Comparison of ENCODE assay signal across 8 cellular contexts in the genomic region with DNA sequence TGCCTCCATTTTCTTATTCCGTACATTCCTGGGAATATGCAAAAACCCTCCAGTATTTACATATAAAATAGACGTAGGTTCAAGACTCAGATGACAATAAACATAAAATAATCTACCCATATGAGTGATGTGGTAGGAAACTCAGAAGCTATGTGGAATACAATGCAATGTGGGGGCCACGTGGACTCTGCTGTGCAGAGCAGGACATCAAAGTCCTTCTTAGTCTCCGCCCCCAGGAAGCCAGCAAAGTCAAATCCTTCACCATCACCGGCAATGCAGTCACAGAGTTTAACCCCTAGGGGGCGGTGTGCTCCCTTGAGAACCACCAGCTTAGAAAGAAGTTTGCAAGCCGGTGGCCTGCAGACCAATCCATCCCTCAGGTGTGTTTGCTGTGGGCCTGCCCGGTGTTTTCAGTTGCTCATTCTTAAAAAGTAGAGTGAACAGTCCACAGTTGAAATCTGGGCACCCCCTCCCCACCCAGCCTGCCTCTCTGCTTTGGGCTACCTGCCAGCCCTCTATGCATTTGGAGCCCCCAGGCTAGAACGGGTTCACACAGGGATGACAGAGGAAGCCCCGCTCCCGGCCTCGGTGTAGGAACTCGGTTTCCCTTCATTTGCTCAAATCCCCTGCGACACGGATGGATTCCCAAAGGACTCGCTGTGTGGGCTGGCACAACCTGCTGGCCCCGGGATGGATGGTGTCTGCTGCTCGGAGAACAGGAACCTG. TPM values are rescaled to one million over a fixed set of nuclear protein-coding genes. Genes with fewer than 3 reads are reported as not detected.
A peak's percentile ranks its signal among the peaks of the same experiment; 100 is the strongest.
DNase-seq lines count a peak whose midpoint lies in the region; ATAC-seq, FAIRE-seq and TF ChIP-seq lines count a peak whose summit lies in the region.

No MANE protein-coding gene starts in this region.

- 45 to 46% methylated on average over 18 of the region's 18 CpGs for WGBS in GM23248 (ENCODE audit: low coverage in 1 of 2, low lambda C conversion rate in 2 of 2, missing lambda C conversion rate in 2 of 2), 2 experiments

- peak; percentile 26 for FAIRE-seq in keratinocyte (lab: Jason Lieb, UNC)

- H3F3A ChIP-seq in GM23248 (ENCODE audit: insufficient read depth) = no peaks in the 10 kb centered on the region

- POLR2A ChIA-PET in activated B cell treated with CpG ODN at 0.5 μM for 24 hours (lab: Charles Lee) = no interaction called here

- no peaks in the 10 kb centered on the region for H3K27me3 Mint-ChIP-seq in activated B cell treated with CpG ODN at 0.5 μM for 24 hours

- H3K27ac ChIP-seq in GM23248 (no peak overlapping the region), keratinocyte (ENCODE audit: control insufficient read depth, insufficient read depth, low read length) (no peak overlapping the region)

- in situ Hi-C loops in GM23248 (cut with MboI) = no loop called here

- dilution Hi-C loops in keratinocyte (cut with MboI; ENCODE audit: extremely low pct_ligation_motif_present, low sequenced_read_pairs) = no loop called here

- peaks cover 50% of the 10 kb centered on the region for H3K4me1 Mint-ChIP-seq in activated B cell treated with CpG ODN at 0.5 μM for 24 hours

- peak; percentile 89 for DNase-seq in AG20443 (ENCODE audit: low spot score)
- peak; percentile 84 for DNase-seq in GM23248
- peak; percentile 83 for DNase-seq in NCI-H2196 (lab: John Stamatoyannopoulos, UW; ENCODE audit: unreplicated experiment)
- DNase-seq in activated B cell treated with CpG ODN at 0.5 μM for 24 hours = peak; percentile 65
- peak; percentile 89 to 91 for DNase-seq in cardiac fibroblast (ENCODE audit: low read depth in 2 of 2)
- DNase-seq in keratinocyte (ENCODE audit: low read depth, low spot score) = peak; percentile 54
- peak; percentile 76 to 80 for DNase-seq in stimulated activated CD4-positive, alpha-beta T cell treated with anti-CD3 and anti-CD28 coated beads, Interleukin-2, amount 100 ng/mL, for 24 hours

- H3K36me3 Mint-ChIP-seq in activated B cell treated with CpG ODN at 0.5 μM for 24 hours (ENCODE audit: low read depth) = no peaks in the 10 kb centered on the region

- no peak overlapping the region for H3K27ac Mint-ChIP-seq in activated B cell treated with CpG ODN at 0.5 μM for 24 hours

- H3K9me3 ChIP-seq in GM23248 (ENCODE audit: low read depth) (no peaks in the 10 kb centered on the region), keratinocyte (ENCODE audit: control insufficient read depth, low read depth, low read length) (no peaks in the 10 kb centered on the region)

- no peak overlapping the region for H2AFZ ChIP-seq in GM23248
- H2AFZ ChIP-seq in keratinocyte (ENCODE audit: control insufficient read depth, low read length) = no peak overlapping the region

- H3K4me2 ChIP-seq in GM23248 (ENCODE audit: unreplicated experiment) (no peak overlapping the region), keratinocyte (ENCODE audit: control insufficient read depth, extremely low read depth, insufficient read depth, low read depth, low read length) (no peak overlapping the region)

- no peaks in the 10 kb centered on the region for H3K9me3 Mint-ChIP-seq in activated B cell treated with CpG ODN at 0.5 μM for 24 hours

- H3K4me3 Mint-ChIP-seq in activated B cell treated with CpG ODN at 0.5 μM for 24 hours = no peak overlapping the region

- H3K9me2 ChIP-seq in GM23248 (ENCODE audit: insufficient read depth) = no peaks in the 10 kb centered on the region

- TF ChIP-seq CTCF in activated B cell treated with CpG ODN at 0.5 μM for 24 hours (IDR thresholded peaks at IDR 0.05) (no peak), cardiac fibroblast (IDR thresholded peaks at IDR 0.05; ENCODE audit: low read depth, low read length) (peak; percentile 90), keratinocyte (optimal IDR thresholded peaks at IDR 0.05 in 1 of 3, IDR thresholded peaks at IDR 0.05 in 1 of 3, conservative IDR thresholded peaks at IDR 0.05 in 1 of 3; ENCODE audit: extremely low read depth in 1 of 3, insufficient read depth in 2 of 3, low read length in 3 of 3) (peak; percentile 90 to 95 (median 91))

- H3K9ac ChIP-seq in GM23248 = no peak overlapping the region
- H3K9ac ChIP-seq in keratinocyte (ENCODE audit: control insufficient read depth, extremely low read depth, insufficient read depth, low read length) = no peak overlapping the region

- H4K20me1 ChIP-seq in GM23248 (ENCODE audit: insufficient read depth) (no peaks in the 10 kb centered on the region), keratinocyte (ENCODE audit: control insufficient read depth, extremely low read depth, insufficient read depth, low read length) (peaks cover 3% of the 10 kb centered on the region)

- H3K79me2 ChIP-seq in GM23248 (ENCODE audit: insufficient read depth) = no peaks in the 10 kb centered on the region
- H3K79me2 ChIP-seq in keratinocyte (ENCODE audit: control insufficient read depth, insufficient read depth, low read length) = peaks cover 14% of the 10 kb centered on the region

- H3K4me3 ChIP-seq in GM23248 (no peak overlapping the region), cardiac fibroblast (replicated peaks in 1 of 2; ENCODE audit: low read depth in 2 of 2, low read length in 2 of 2) (no peak overlapping the region), keratinocyte (ENCODE audit: control insufficient read depth in 2 of 3, extremely low read depth in 1 of 3, insufficient read depth in 2 of 3, low read depth in 1 of 3, low read length in 3 of 3) (no peak overlapping the region)

- no peaks in the 10 kb centered on the region for H3K4me1 ChIP-seq in GM23248 (ENCODE audit: insufficient read depth)
- H3K4me1 ChIP-seq in keratinocyte (ENCODE audit: control insufficient read depth, extremely low read depth, insufficient read depth, low read length) = no peaks in the 10 kb centered on the region

- intact Hi-C loops in activated B cell treated with CpG ODN at 0.5 μM for 24 hours (cut with micrococcal nuclease) = loop anchor here (1.0 to 5.0 kb wide), 5 partner anchors 48 to 1197 kb away; a partner anchor contains a TSS

- H3K9me1 ChIP-seq in keratinocyte (ENCODE audit: control insufficient read depth, extremely low read depth, insufficient read depth, low read length) = no peaks in the 10 kb centered on the region

- CTCF ChIA-PET in activated B cell treated with CpG ODN at 0.5 μM for 24 hours (lab: Charles Lee) = interaction anchor here (0.7 to 7.8 kb wide), 9 partner anchors 11 to 898 kb away, joined by 3 to 108 read pairs (median 3); no protein-coding TSS in a partner anchor

- H3K27me3 ChIP-seq in GM23248 (replicated peaks; ENCODE audit: insufficient read depth) (no peaks in the 10 kb centered on the region), keratinocyte (ENCODE audit: control insufficient read depth, extremely low read depth, insufficient read depth, low read length) (no peaks in the 10 kb centered on the region)

- no peaks in the 10 kb centered on the region for H3K36me3 ChIP-seq in GM23248 (ENCODE audit: low read depth)
- H3K36me3 ChIP-seq in keratinocyte (ENCODE audit: control insufficient read depth in 2 of 2, extremely low read depth in 1 of 2, insufficient read depth in 2 of 2, low read length in 2 of 2) = peaks cover 7 to 20% of the 10 kb centered on the region in 2 experiments

- peak; percentile 31 for ATAC-seq in activated B cell treated with CpG ODN at 0.5 μM for 24 hours (ENCODE audit: low read depth)
- no peak for ATAC-seq in HG02884 (IDR thresholded peaks at IDR 0.05; ENCODE audit: unreplicated experiment)

RNA-seq across cellular contexts. Expression of a gene that starts 59.9 kb away (rescaled TPM):
- 5.6 and 10.5 TPM in 2 replicates for total RNA-seq in GM23248 (2014; rRNA removed; shearing (Covaris generic))
- 1.1 and 2.0 TPM in 2 replicates for polyA plus RNA-seq in GM23248 (2016; fragmentation: Nextera tagmentation; extraction: Ambion mirVana)
- total RNA-seq in activated B cell treated with CpG ODN at 0.5 μM for 24 hours = 0.20 and 0.66 TPM in 2 replicates
- 52.2 to 93.9 TPM (median 64.4 TPM) in 3 replicates for polyA plus RNA-seq in keratinocyte
- polyA plus RNA-seq in keratinocyte (2011; ENCODE audit: low read depth) = 161 TPM
- 72.7 and 101 TPM in 2 replicates for polyA plus RNA-seq in keratinocyte (2011; cell fraction: cytosol; rRNA removed)
- polyA plus RNA-seq in keratinocyte (2011; cell fraction: nucleus; rRNA removed) = 174 and 222 TPM in 2 replicates
- polyA plus RNA-seq in keratinocyte (2012; ENCODE audit: low replicate concordance) = 111 and 224 TPM in 2 replicates
- polyA minus RNA-seq in keratinocyte = 125 to 387 TPM (median 155 TPM) in 3 replicates
- polyA minus RNA-seq in keratinocyte (2011; cell fraction: cytosol; rRNA and poly(A)+ RNA removed) = 139 TPM
- polyA minus RNA-seq in keratinocyte (2011; cell fraction: nucleus; rRNA and poly(A)+ RNA removed) = 253 and 279 TPM in 2 replicates
